In the genomic region with DNA sequence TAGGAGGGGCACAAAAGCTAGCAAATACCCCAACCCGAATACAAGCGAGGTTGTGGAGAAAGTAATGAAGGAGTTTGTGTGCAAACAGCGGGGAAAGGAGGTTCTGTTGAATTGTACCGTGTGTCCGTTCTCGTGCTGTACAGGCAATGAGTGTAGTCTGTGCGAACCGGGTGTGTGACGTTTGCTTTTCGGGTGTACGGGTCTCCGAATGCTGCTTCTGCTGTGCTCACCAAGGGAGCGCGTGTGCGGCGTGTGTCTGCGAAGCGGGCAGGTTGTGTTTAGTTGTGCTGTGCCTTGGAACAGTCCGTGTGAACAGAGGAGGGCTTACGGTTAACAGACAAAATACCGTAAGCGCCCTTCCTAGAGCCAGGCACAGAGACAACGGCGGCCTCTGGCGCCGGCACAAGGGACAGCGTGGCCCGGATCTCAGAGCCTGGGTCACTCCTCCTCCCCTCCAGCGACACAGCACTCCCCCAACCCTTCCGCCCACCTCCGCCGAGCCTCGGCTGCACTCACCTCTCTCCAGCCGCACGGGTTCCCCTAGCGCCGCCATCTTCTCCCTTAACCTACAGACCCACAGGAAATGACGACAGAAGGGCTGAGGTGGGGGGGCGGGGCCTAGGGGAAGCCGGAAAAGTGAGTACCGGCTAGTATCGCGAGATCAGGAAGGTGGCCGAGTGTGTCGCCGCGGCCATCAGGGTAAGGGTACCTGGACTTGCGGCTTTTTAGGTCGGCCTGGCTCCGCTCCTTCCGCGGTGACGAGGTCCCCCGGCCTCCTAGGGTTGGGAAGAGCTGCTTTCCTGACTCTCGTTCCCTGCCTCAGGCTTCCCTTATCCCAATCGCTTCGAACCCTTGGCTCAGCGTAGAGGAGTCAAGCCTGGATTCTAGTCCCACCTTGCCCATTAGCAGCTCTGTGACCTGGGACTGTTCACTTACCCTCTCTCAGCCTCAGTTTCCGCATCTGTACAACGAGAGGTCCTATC, we compare ENCODE assay signal across 8 cellular contexts. TPM values are rescaled to one million over a fixed set of nuclear protein-coding genes. Genes with fewer than 3 reads are reported as not detected.
DNase-seq lines count a peak whose midpoint lies in the region; ATAC-seq, FAIRE-seq and TF ChIP-seq lines count a peak whose summit lies in the region.

A gene with protein sequence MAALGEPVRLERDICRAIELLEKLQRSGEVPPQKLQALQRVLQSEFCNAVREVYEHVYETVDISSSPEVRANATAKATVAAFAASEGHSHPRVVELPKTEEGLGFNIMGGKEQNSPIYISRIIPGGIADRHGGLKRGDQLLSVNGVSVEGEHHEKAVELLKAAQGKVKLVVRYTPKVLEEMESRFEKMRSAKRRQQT (minus strand): TSS at position 570 of the 983 bp plus-strand sequence. CDS start 17 bp downstream, at position 553.

- peak within 1 kb of the TSS; percentile 83 for H4K91ac ChIP-seq in H1 (replicated peaks; ENCODE audit: insufficient read length, low read length)

- H4K5ac ChIP-seq in H1 (ENCODE audit: insufficient read length, low read depth, low read length), result peak within 1 kb of the TSS; percentile 51
- peak within 1 kb of the TSS; percentile 88 for H4K5ac ChIP-seq in mesendoderm (ENCODE audit: low read length)

- peak within 1 kb of the TSS; percentile 76 to 90 for H3K4me2 ChIP-seq in H1 (ENCODE audit: insufficient read depth in 1 of 2, low read depth in 2 of 2, low read length in 2 of 2)
- H3K4me2 ChIP-seq in mesendoderm (ENCODE audit: low read length), result peak within 1 kb of the TSS; percentile 89

- peak within 1 kb of the TSS; percentile 90 to 98 (median 98) for H3K9ac ChIP-seq in H1 (replicated peaks in 1 of 4; ENCODE audit: extremely low read depth in 1 of 4, low read depth in 3 of 4, low read length in 3 of 4)
- H3K9ac ChIP-seq in mesendoderm (ENCODE audit: low read length), result peak within 1 kb of the TSS; percentile 98

- peak within 1 kb of the TSS; percentile 96 for H2AFZ ChIP-seq in H1 (ENCODE audit: low read length)

- peak within 1 kb of the TSS; percentile 90; the same call in 1 of the 2 replicates for H2BK15ac ChIP-seq in H1 (ENCODE audit: low read length)
- no peak within 1 kb of the TSS for H2BK15ac ChIP-seq in mesendoderm (replicated peaks; ENCODE audit: low read depth)

- H3K23ac ChIP-seq in H1 (ENCODE audit: insufficient read length) (no peak within 1 kb of the TSS), mesendoderm (ENCODE audit: low read length) (peak within 1 kb of the TSS; percentile 95)

- TF ChIP-seq RAD21 in H1 (IDR thresholded peaks at IDR 0.05 in 1 of 2, conservative IDR thresholded peaks at IDR 0.05 in 1 of 2; ENCODE audit: low read depth in 2 of 2, low read length in 2 of 2), result 0 out of 4 replicates have a peak, but pooled peaks of 1 of the 2 experiments have one; percentile 11

- H3K4me3 ChIP-seq in H1 (ENCODE audit: extremely low read depth in 1 of 4, insufficient read depth in 2 of 4, low read depth in 3 of 4, low read length in 4 of 4) (peak within 1 kb of the TSS; percentile 83 to 99 (median 99)), mesendoderm (ENCODE audit: low read length) (peak within 1 kb of the TSS; percentile 92)

- H3K27me3 ChIP-seq in H1 (replicated peaks in 1 of 4; ENCODE audit: control insufficient read depth in 3 of 4, extremely low read depth in 1 of 4, insufficient read depth in 3 of 4, low read length in 3 of 4), result no peaks in the 10 kb centered on the region
- no peaks in the 10 kb centered on the region for H3K27me3 ChIP-seq in mesendoderm (ENCODE audit: insufficient read depth, low read length, poor library complexity)

- H3K27ac ChIP-seq in H1 (ENCODE audit: low read depth, low read length) (peak within 1 kb of the TSS; percentile 95), mesendoderm (ENCODE audit: low read depth, low read length) (peak within 1 kb of the TSS; percentile 79)

- H2AK5ac ChIP-seq in H1 (ENCODE audit: low read depth, low read length), result 0 out of 2 replicates have a peak within 1 kb of the TSS, but pooled peaks have one; percentile 55
- no peak within 1 kb of the TSS for H2AK5ac ChIP-seq in mesendoderm (ENCODE audit: low read length)

- TF ChIP-seq EP300 in H1 (IDR thresholded peaks at IDR 0.05; ENCODE audit: borderline replicate concordance in 1 of 2, low read depth in 2 of 2, low read length in 2 of 2), result no peak

- H2BK120ac ChIP-seq in H1 (replicated peaks; ENCODE audit: low read depth, low read length), result no peak within 1 kb of the TSS
- no peak within 1 kb of the TSS for H2BK120ac ChIP-seq in mesendoderm (ENCODE audit: low read depth, low read length)

- ATAC-seq in GM19467 (IDR thresholded peaks at IDR 0.05; ENCODE audit: unreplicated experiment), result peak; percentile 96

- peaks cover under 1 to 8% (median 2%) of the 10 kb centered on the region in 4 experiments; a peak in 4 of 8 replicates for H3K36me3 ChIP-seq in H1 (ENCODE audit: control insufficient read depth in 2 of 4, insufficient read depth in 4 of 4, low read length in 3 of 4)
- no peaks in the 10 kb centered on the region for H3K36me3 ChIP-seq in mesendoderm (ENCODE audit: control insufficient read depth, insufficient read depth, low read length)

- FAIRE-seq in H1 (lab: Jason Lieb, UNC), result no peak

- peak; percentile 98 to 99 for TF ChIP-seq POLR2A in H1 (IDR thresholded peaks at IDR 0.05; ENCODE audit: control extremely low read depth in 1 of 2, low read depth in 2 of 2, low read length in 2 of 2)

- peak; percentile 96 for DNase-seq in COLO668 (lab: John Stamatoyannopoulos, UW; ENCODE audit: unreplicated experiment)
- peak; percentile 94 for DNase-seq in HS-27A (ENCODE audit: low read depth)
- peak; percentile 90 for DNase-seq in NK-92 (lab: John Stamatoyannopoulos, UW; ENCODE audit: unreplicated experiment)
- peak; percentile 90 to 91 for DNase-seq in H1 (ENCODE audit: low read depth in 1 of 2, low spot score in 2 of 2)
- DNase-seq in mesendoderm, result peak; percentile 99
- peak; percentile 94 for DNase-seq in stimulated activated CD8-positive, alpha-beta memory T cell treated with anti-CD3 and anti-CD28 coated beads, Interleukin-15, amount 100 ng/mL, for 1 hour (ENCODE audit: low read depth)

- peaks cover 10% of the 10 kb centered on the region; the same call in 1 of the 2 replicates for H3K79me1 ChIP-seq in H1 (ENCODE audit: low read depth, low read length)
- peaks cover 11% of the 10 kb centered on the region for H3K79me1 ChIP-seq in mesendoderm (ENCODE audit: low read length)

- POLR2A ChIA-PET in activated CD8-positive, alpha-beta memory T cell treated with anti-CD3 and anti-CD28 coated beads for 36 hours (lab: Charles Lee), result no interaction called here
- POLR2A ChIA-PET in H1 (lab: Charles Lee; ENCODE audit: partially characterized antibody), result interaction anchor here (0.7 to 1.5 kb wide), 10 partner anchors 10 to 292 kb away, joined by 3 to 4 read pairs (median 3); no protein-coding TSS in a partner anchor

- peaks cover 0 to 8% of the 10 kb centered on the region in 2 experiments for H4K20me1 ChIP-seq in H1 (replicated peaks in 1 of 2; ENCODE audit: control insufficient read depth in 1 of 2, insufficient read depth in 2 of 2, low read length in 2 of 2)

- peak in 2 of 3 experiments; percentile 21 to 22; a peak in 2 of 4 replicates for TF ChIP-seq CTCF in H1 (IDR thresholded peaks at IDR 0.05; ENCODE audit: control extremely low read depth in 1 of 3, insufficient read depth in 1 of 3, low read depth in 1 of 3, low read length in 3 of 3)

- H3K14ac ChIP-seq in H1 (ENCODE audit: insufficient read length), result no peak within 1 kb of the TSS

- WGBS in H1 (ENCODE audit: extremely low coverage in 1 of 2, insufficient coverage in 1 of 2, insufficient read length in 1 of 2, insufficient replicate concordance in 2 of 2, low coverage in 1 of 2, low lambda C conversion rate in 2 of 2, missing lambda C conversion rate in 1 of 2), 2 experiments, result 2% methylated on average over 54 of the region's 60 CpGs; no CpG with 5 or more reads in 1 of the 2 experiments
- no CpG with 5 or more reads among the region's 60 CpGs for WGBS in mesendoderm (ENCODE audit: extremely low coverage, insufficient coverage, low lambda C conversion rate)

- peak within 1 kb of the TSS; percentile 99 for H3K18ac ChIP-seq in H1 (ENCODE audit: extremely low read depth, low read length)
- H3K18ac ChIP-seq in mesendoderm (ENCODE audit: low read length), result peak within 1 kb of the TSS; percentile 33

- H2BK20ac ChIP-seq in H1 (ENCODE audit: low read length), result no peak within 1 kb of the TSS

- H2BK5ac ChIP-seq in H1 (ENCODE audit: low read depth, low read length), result peak within 1 kb of the TSS; percentile 97
- peak within 1 kb of the TSS; percentile 81 for H2BK5ac ChIP-seq in mesendoderm (ENCODE audit: low read length)

- H3K79me2 ChIP-seq in H1 (ENCODE audit: control insufficient read depth in 1 of 2, insufficient read depth in 2 of 2, low read length in 2 of 2) (peaks cover 3 to 38% of the 10 kb centered on the region in 2 experiments), mesendoderm (ENCODE audit: control insufficient read depth, insufficient read depth, low read length) (peaks cover 16% of the 10 kb centered on the region)

- H3K9me3 ChIP-seq in H1 (ENCODE audit: insufficient read depth in 2 of 2, low read depth in 1 of 2, low read length in 1 of 2), result no peaks in the 10 kb centered on the region

- H2BK12ac ChIP-seq in H1 (ENCODE audit: low read depth, low read length), result peak within 1 kb of the TSS; percentile 91

- peak within 1 kb of the TSS; percentile 28 for H3K56ac ChIP-seq in H1 (replicated peaks; ENCODE audit: insufficient read length, low read depth, low read length)
- peak within 1 kb of the TSS; percentile 99 for H3K56ac ChIP-seq in mesendoderm (ENCODE audit: low read length)

- H3K4ac ChIP-seq in H1 (replicated peaks; ENCODE audit: insufficient read length, low read depth, low read length) (peak within 1 kb of the TSS; percentile 6), mesendoderm (ENCODE audit: low read depth, low read length) (no peak within 1 kb of the TSS)

- CTCF ChIA-PET in activated CD8-positive, alpha-beta memory T cell treated with anti-CD3 and anti-CD28 coated beads for 36 hours (lab: Charles Lee), result no interaction called here
- CTCF ChIA-PET in H1 (lab: Charles Lee; ENCODE audit: partially characterized antibody), result interaction anchor here (1.1 to 1.4 kb wide), 3 partner anchors 9 to 22 kb away, joined by 3 read pairs; no protein-coding TSS in a partner anchor

- peaks cover 2 to 5% (median 3%) of the 10 kb centered on the region in 4 experiments; a peak in 5 of 7 replicates for H3K4me1 ChIP-seq in H1 (replicated peaks in 1 of 4; ENCODE audit: control insufficient read depth in 3 of 4, insufficient read depth in 4 of 4, low read length in 3 of 4)
- H3K4me1 ChIP-seq in mesendoderm (ENCODE audit: control insufficient read depth, low read depth, low read length), result peaks cover 4% of the 10 kb centered on the region

- H4K8ac ChIP-seq in H1 (ENCODE audit: extremely low read depth, insufficient read depth, low read length) (peak within 1 kb of the TSS; percentile 96), mesendoderm (ENCODE audit: low read depth, low read length) (no peak within 1 kb of the TSS)

- peaks cover 10% of the 10 kb centered on the region for H3K23me2 ChIP-seq in H1 (ENCODE audit: low read depth, low read length)

RNA-seq across cellular contexts. Expression of the gene that starts here (rescaled TPM):
- total RNA-seq in activated CD8-positive, alpha-beta memory T cell treated with anti-CD3 and anti-CD28 coated beads for 36 hours, result 10 to 100 TPM; 29.0 to 29.1 TPM
- 41.7 and 42.7 TPM in 2 replicates for total RNA-seq in H1 (2021; fragmentation: NEBNext Ultra II Directional; extraction: Animal tissue kit (Norgen Biotek cat#: 25700))
- 8.3 and 10.5 TPM in 2 replicates for polyA plus RNA-seq in H1 (2011; rRNA removed)
- 11.8 TPM for polyA plus RNA-seq in H1 (2011; cell fraction: cytosol; rRNA removed)
- 3.3 TPM for polyA plus RNA-seq in H1 (2011; cell fraction: nucleus; rRNA removed)
- polyA plus RNA-seq in H1 (2012, experiment 1 of 2), result 4.0 to 11.3 TPM (median 4.7 TPM) in 4 replicates
- 1.4 TPM for polyA plus RNA-seq in H1 (2012, experiment 2 of 2)
- polyA plus RNA-seq in H1 (2013, experiment 1 of 2), result 19.6 TPM
- polyA plus RNA-seq in H1 (2013, experiment 2 of 2), result 18.3 TPM
- 8.1 and 9.9 TPM in 2 replicates for polyA minus RNA-seq in H1 (2011; rRNA and poly(A)+ RNA removed)
- 10.2 TPM for polyA minus RNA-seq in H1 (2011; cell fraction: cytosol; rRNA and poly(A)+ RNA removed)
- polyA minus RNA-seq in H1 (2011; cell fraction: nucleus; rRNA and poly(A)+ RNA removed), result 10.8 TPM
- polyA plus RNA-seq in mesendoderm (2013, experiment 1 of 2), result 25.1 TPM
- polyA plus RNA-seq in mesendoderm (2013, experiment 2 of 2), result 23.9 TPM

Comparison
In these comparisons a context has a peak if more than half of its experiments do, and no peak if none do; other contexts are left out.
1. Peak in every context shown above with its lines: DNase-seq, ATAC-seq, H3K4me3 ChIP-seq and H3K27ac ChIP-seq.